1 cellular context compared by ENCODE assay signal in genomic region chr17:72760368-72760767, GRCh38.
TF ChIP-seq lines count a peak whose summit lies in the region.

No MANE protein-coding gene starts in this region.

TF ChIP-seq in K562, 482 proteins besides CTCF, POLR2A, EP300 and RAD21 (continued from another document):
- TF ChIP-seq JUND (IDR thresholded peaks at IDR 0.05; ENCODE audit: borderline replicate concordance, low read depth, low read length) = peak; percentile 26; the same call in 1 of the 2 replicates
- no peak for TF ChIP-seq JUND (tag; IDR thresholded peaks at IDR 0.05; ENCODE audit: borderline replicate concordance, low read depth, low read length)
- no peak for TF ChIP-seq ZNF3 (CRISPR knock-in tag; IDR thresholded peaks at IDR 0.05)
- no peak for TF ChIP-seq TRIM24 (IDR thresholded peaks at IDR 0.05)
- peak; percentile 31 for TF ChIP-seq MAFG (tag; conservative IDR thresholded peaks at IDR 0.05)
- no peak for TF ChIP-seq TBP (optimal IDR thresholded peaks at IDR 0.05; ENCODE audit: low read depth, low read length)
- no peak for TF ChIP-seq HDAC1 (IDR thresholded peaks at IDR 0.05)
- TF ChIP-seq ZNF316 (IDR thresholded peaks at IDR 0.05) = 0 out of 2 replicates have a peak, but pooled peaks have one; percentile 13
- TF ChIP-seq ZNF184 (CRISPR knock-in tag; IDR thresholded peaks at IDR 0.05) = no peak
- no peak for TF ChIP-seq PHF8 (IDR thresholded peaks at IDR 0.05; ENCODE audit: borderline replicate concordance, low read length)
- 0 out of 2 replicates have a peak, but pooled peaks have one; percentile 10 for TF ChIP-seq MAFK (IDR thresholded peaks at IDR 0.05; ENCODE audit: low read length)
- no peak for TF ChIP-seq CTBP1 (IDR thresholded peaks at IDR 0.05; ENCODE audit: borderline replicate concordance)
- TF ChIP-seq ATF6 (CRISPR knock-in tag; IDR thresholded peaks at IDR 0.05) = no peak
- no peak for TF ChIP-seq GTF2A2 (tag; IDR thresholded peaks at IDR 0.05)
- TF ChIP-seq HMBOX1 (IDR thresholded peaks at IDR 0.05) = no peak
- no peak for TF ChIP-seq FOXA3 (CRISPR knock-in tag; conservative IDR thresholded peaks at IDR 0.05 in 1 of 2, IDR thresholded peaks at IDR 0.05 in 1 of 2)
- TF ChIP-seq C11orf30 (IDR thresholded peaks at IDR 0.05; ENCODE audit: low read depth) = peak; percentile 57; the same call in 1 of the 2 replicates
